Comparison of ENCODE assay signal across 8 cellular contexts in the genomic region with DNA sequence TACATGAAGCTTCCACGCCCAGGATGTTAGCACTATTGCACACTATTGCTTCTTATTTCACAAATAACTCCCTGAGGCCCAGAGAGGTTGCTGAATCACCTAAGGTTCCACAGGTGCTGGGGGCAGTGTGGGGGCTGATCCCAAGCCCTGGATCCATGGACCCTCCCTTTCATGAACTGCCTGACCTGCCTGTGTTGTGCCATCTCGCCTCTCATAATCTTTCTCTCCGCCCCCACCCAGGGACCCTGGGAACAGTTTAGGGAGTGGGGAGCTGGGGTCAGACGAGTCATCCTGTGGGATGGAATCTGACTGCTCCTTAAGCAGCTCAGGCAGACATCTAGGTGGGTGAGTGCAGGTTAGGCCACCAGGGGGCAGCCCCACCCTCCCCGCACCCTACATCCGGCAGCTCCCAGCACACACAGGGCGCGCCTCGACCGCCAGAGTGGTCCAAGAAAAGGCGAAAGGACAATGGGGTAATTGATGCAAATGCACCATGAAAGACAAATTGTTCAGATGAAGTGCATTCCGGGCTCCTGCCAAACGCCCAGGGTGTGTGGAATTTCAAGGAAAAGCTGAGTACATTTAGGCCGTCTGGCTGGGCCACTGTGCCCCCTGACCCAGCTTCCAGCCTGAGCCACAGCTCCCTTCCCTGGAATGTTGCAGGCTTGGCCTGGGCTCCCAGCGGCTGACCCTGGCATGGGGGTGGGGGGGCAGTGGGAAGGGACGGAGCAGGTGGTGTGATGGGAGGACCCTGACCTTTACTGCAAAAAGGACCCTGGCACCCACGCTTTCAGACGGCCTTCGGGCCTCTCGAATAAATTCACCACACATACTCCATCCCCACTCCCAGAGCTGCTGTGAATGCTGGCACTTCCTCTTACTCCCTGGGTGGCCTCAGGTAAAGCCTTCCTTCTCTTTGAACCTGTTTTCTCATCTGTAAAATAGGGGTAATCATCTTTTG. TPM values are rescaled to one million over a fixed set of nuclear protein-coding genes. Genes with fewer than 3 reads are reported as not detected.
DNase-seq lines count a peak whose midpoint lies in the region; ATAC-seq, FAIRE-seq and TF ChIP-seq lines count a peak whose summit lies in the region.

No MANE protein-coding gene starts in this region.

- peaks cover 6 to 31% of the 10 kb centered on the region in 2 donors for H3K27me3 Mint-ChIP-seq in CD8-positive, alpha-beta memory T cell

- H3K4me2 ChIP-seq in GM12878 (ENCODE audit: control insufficient read depth, insufficient read depth) (peak overlapping the region; percentile 49; the same call in 1 of the 2 replicates), smooth muscle cell (peak overlapping the region; percentile 60)

- SMC1A ChIA-PET in GM12878 (lab: Charles Lee; ENCODE audit: uncharacterized antibody, unreplicated experiment) = interaction anchor here (0.6 to 8.5 kb wide), 20 partner anchors 8 to 96 kb away, joined by 3 to 182 read pairs (median 5); a partner anchor contains a TSS

- H3K9ac ChIP-seq in GM12878 (ENCODE audit: control insufficient read depth, insufficient read depth, low read length) = no peak overlapping the region
- H3K9ac ChIP-seq in iPS-20b (ENCODE audit: low read depth, low read length) = no peak overlapping the region
- H3K9ac ChIP-seq in smooth muscle cell (ENCODE audit: low read depth) = no peak overlapping the region

- no peak overlapping the region for H3K27ac ChIP-seq in CD8-positive, alpha-beta memory T cell (ENCODE audit: low read depth, low read length)
- H3K27ac ChIP-seq in GM12878 (ENCODE audit: control insufficient read depth, insufficient read depth) (no peak overlapping the region), iPS-20b (ENCODE audit: low read length) (no peak overlapping the region), smooth muscle cell (ENCODE audit: low read depth) (no peak overlapping the region)

- 11% methylated on average over 20 of the region's 20 CpGs for WGBS in GM12878 (ENCODE audit: insufficient coverage, insufficient replicate concordance, low lambda C conversion rate, missing lambda C conversion rate)
- WGBS in smooth muscle cell (ENCODE audit: low lambda C conversion rate) = 27% methylated on average over 20 of the region's 20 CpGs

- peak; percentile 89 for TF ChIP-seq CTCF in LNCAP (IDR thresholded peaks at IDR 0.05)
- peak; percentile 87 to 95 (median 91) for TF ChIP-seq CTCF in GM12878 (IDR thresholded peaks at IDR 0.05 in 2 of 3, conservative IDR thresholded peaks at IDR 0.05 in 1 of 3; ENCODE audit: control insufficient read depth in 2 of 3, extremely low read depth in 1 of 3, insufficient read depth in 1 of 3, low read depth in 3 of 3, low read length in 3 of 3)
- TF ChIP-seq CTCF in smooth muscle cell (IDR thresholded peaks at IDR 0.05; ENCODE audit: borderline replicate concordance, insufficient read depth, poor library complexity, severe bottlenecking) = peak; percentile 91

- TF ChIP-seq EP300 in GM12878 (IDR thresholded peaks at IDR 0.05; ENCODE audit: borderline replicate concordance in 1 of 2, control insufficient read depth in 1 of 2, low read depth in 2 of 2, low read length in 2 of 2) = no peak

- peaks cover 8% of the 10 kb centered on the region for H3K4me1 ChIP-seq in CD8-positive, alpha-beta memory T cell (ENCODE audit: insufficient read depth, low read length)
- H3K4me1 ChIP-seq in GM12878 (ENCODE audit: control insufficient read depth, insufficient read depth, low read length) (peaks cover 16% of the 10 kb centered on the region), iPS-20b (ENCODE audit: insufficient read depth, low read length) (peaks cover 9% of the 10 kb centered on the region; the same call in 1 of the 2 replicates), smooth muscle cell (ENCODE audit: low read depth) (peaks cover 29% of the 10 kb centered on the region)

- DNase-seq in CD8-positive, alpha-beta memory T cell = peak; percentile 15 to 64 (median 28)
- DNase-seq in T-helper 2 cell (peak in 3 of 5 experiments; percentile 26 to 74 (median 44)), GM12878 (ENCODE audit: low read depth, low spot score) (no peak), smooth muscle cell (lab: John Stamatoyannopoulos, UW; ENCODE audit: unreplicated experiment) (peak; percentile 25), DMS79 treated with DMSO at 0.1 percent for 48 hours (lab: John Stamatoyannopoulos, UW) (no peak)

- no peaks in the 10 kb centered on the region for H3K36me3 ChIP-seq in CD8-positive, alpha-beta memory T cell (ENCODE audit: insufficient read depth, low read length)
- H3K36me3 ChIP-seq in GM12878 (ENCODE audit: control insufficient read depth in 2 of 2, insufficient read depth in 2 of 2, low read length in 1 of 2) = no peaks in the 10 kb centered on the region
- H3K36me3 ChIP-seq in iPS-20b (ENCODE audit: insufficient read depth, low read depth, low read length) = no peaks in the 10 kb centered on the region
- H3K36me3 ChIP-seq in smooth muscle cell (ENCODE audit: low read depth) = no peaks in the 10 kb centered on the region

- no peaks in the 10 kb centered on the region for H3K9me3 ChIP-seq in CD8-positive, alpha-beta memory T cell (ENCODE audit: low read length)
- no peaks in the 10 kb centered on the region; the same call in 2 of the 3 replicates for H3K9me3 ChIP-seq in GM12878 (replicated peaks; ENCODE audit: control insufficient read depth, insufficient read depth, low read length)
- H3K9me3 ChIP-seq in iPS-20b (ENCODE audit: insufficient read depth, low read depth, low read length) = no peaks in the 10 kb centered on the region
- H3K9me3 ChIP-seq in smooth muscle cell (replicated peaks; ENCODE audit: low read depth) = no peaks in the 10 kb centered on the region

- H3K79me2 ChIP-seq in GM12878 (ENCODE audit: control insufficient read depth, insufficient read depth, low read length) (no peaks in the 10 kb centered on the region), smooth muscle cell (ENCODE audit: low read depth) (no peaks in the 10 kb centered on the region)

- RAD21 ChIA-PET in GM12878 (lab: Charles Lee; ENCODE audit: unreplicated experiment) = interaction anchor here (0.8 to 13.7 kb wide), 25 partner anchors 9 to 345 kb away, joined by 3 to 301 read pairs (median 5); a partner anchor contains a TSS

- H3K4me1 Mint-ChIP-seq in CD8-positive, alpha-beta memory T cell = peaks cover 0 to 6% (median 3%) of the 10 kb centered on the region in 3 donors

- intact Hi-C loops in GM12878 (cut with micrococcal nuclease; ENCODE audit: unreplicated experiment) = loop anchor here (1.0 kb wide), 2 partner anchors 34 to 65 kb away; no protein-coding TSS in a partner anchor

- no peaks in the 10 kb centered on the region for H4K20me1 ChIP-seq in GM12878 (ENCODE audit: control insufficient read depth, insufficient read depth)
- H4K20me1 ChIP-seq in smooth muscle cell (ENCODE audit: low read depth) = no peaks in the 10 kb centered on the region

- ATAC-seq in GM21528 (IDR thresholded peaks at IDR 0.05; ENCODE audit: low FRiP score, unreplicated experiment) = peak; percentile 74
- ATAC-seq in GM12878 = peak; percentile 98

- BruUV-seq in GM12878 (replicated peaks; lab: Mats Ljungman, UMichigan) = no TSS peak

- CTCF ChIA-PET in CD8-positive, alpha-beta memory T cell (lab: Charles Lee) = interaction anchor here (0.8 to 5.9 kb wide), 11 partner anchors 9 to 68 kb away, joined by 3 to 31 read pairs (median 7); no protein-coding TSS in a partner anchor
- CTCF ChIA-PET in GM12878 (lab: Yijun Ruan, JAX) = interaction anchor here (0.6 to 16.5 kb wide), 32 partner anchors 7 to 359 kb away, joined by 3 to 455 read pairs (median 5); a partner anchor contains a TSS

- H3F3A ChIP-seq in smooth muscle cell (ENCODE audit: low read depth) = no peaks in the 10 kb centered on the region

- no peak overlapping the region for H3K4me3 Mint-ChIP-seq in CD8-positive, alpha-beta memory T cell

- peak; percentile 77 for TF ChIP-seq RAD21 in GM12878 (IDR thresholded peaks at IDR 0.05; ENCODE audit: insufficient read depth, low read depth, low read length)

- no peak overlapping the region for H3K27ac Mint-ChIP-seq in CD8-positive, alpha-beta memory T cell

- in situ Hi-C loops in GM12878 (cut with MboI) = loop anchor here (5.0 kb wide), 1 partner anchor 64 kb away; no protein-coding TSS in a partner anchor

- H3K4me3 ChIP-seq in CD8-positive, alpha-beta memory T cell (ENCODE audit: low read length) = no peak overlapping the region
- H3K4me3 ChIP-seq in GM12878 (no peak overlapping the region), iPS-20b (ENCODE audit: low read length) (peak overlapping the region; percentile 47; the same call in 1 of the 2 replicates), smooth muscle cell (no peak overlapping the region)

- peak overlapping the region; percentile 70 for H2AFZ ChIP-seq in GM12878 (ENCODE audit: control insufficient read depth, low read depth, low read length)
- no peak overlapping the region for H2AFZ ChIP-seq in smooth muscle cell (ENCODE audit: low read depth)

- no peak for FAIRE-seq in GM12878 (lab: Jason Lieb, UNC)

- no peaks in the 10 kb centered on the region for H3K27me3 ChIP-seq in CD8-positive, alpha-beta memory T cell (ENCODE audit: insufficient read depth, low read length, poor library complexity, severe bottlenecking)
- H3K27me3 ChIP-seq in GM12878 (replicated peaks in 1 of 2; ENCODE audit: control insufficient read depth in 2 of 2, insufficient read depth in 2 of 2, low read length in 1 of 2) = no peaks in the 10 kb centered on the region
- H3K27me3 ChIP-seq in iPS-20b (ENCODE audit: insufficient read depth, low read length) = no peaks in the 10 kb centered on the region
- H3K27me3 ChIP-seq in smooth muscle cell (ENCODE audit: low read depth) = no peaks in the 10 kb centered on the region

- TF ChIP-seq POLR2A in GM12878 (IDR thresholded peaks at IDR 0.05; ENCODE audit: low read depth, low read length) = no peak

- no peaks in the 10 kb centered on the region for H3K36me3 Mint-ChIP-seq in CD8-positive, alpha-beta memory T cell

- H3K9me3 Mint-ChIP-seq in CD8-positive, alpha-beta memory T cell = peaks cover 0 to 2% (median 0%) of the 10 kb centered on the region in 5 donors

- POLR2A ChIA-PET in CD8-positive, alpha-beta memory T cell (lab: Charles Lee) = no interaction called here
- POLR2A ChIA-PET in GM12878 (lab: Charles Lee) = interaction anchor here (0.6 to 8.2 kb wide), 9 partner anchors 8 to 69 kb away, joined by 3 to 59 read pairs (median 5); a partner anchor contains a TSS

RNA-seq across cellular contexts. Expression of a gene that starts 20.8 kb away (rescaled TPM):
- 10 to 100 TPM; 18.6 to 22.7 TPM for total RNA-seq in CD8-positive, alpha-beta memory T cell
- polyA plus RNA-seq in CD8-positive, alpha-beta memory T cell = 1.0 TPM
- 11.9 and 17.4 TPM in 2 replicates for total RNA-seq in GM12878 (2013; cell fraction: nucleolus; rRNA removed)
- total RNA-seq in GM12878 (2014; rRNA removed) (22.4 and 26.0 TPM in 2 replicates), GM12878 (2014; rRNA removed; fragmentation: Illumina TruSeq; extraction: Trizol) (6.4 and 7.7 TPM in 2 replicates), GM12878 (2021) (33.7 and 35.5 TPM in 2 replicates), smooth muscle cell (87.8 and 130 TPM in 2 replicates)
- 4.3 TPM for polyA plus RNA-seq in GM12878 (2011; ENCODE audit: low read depth)
- polyA plus RNA-seq in GM12878 (2011; rRNA removed) (8.9 and 17.5 TPM in 2 replicates), GM12878 (2014; fragmentation: Illumina TruSeq; extraction: Trizol) (2.5 and 5.5 TPM in 2 replicates), GM12878 (2014; fragmentation: Nextera tagmentation; extraction: Ambion mirVana) (1 to 10 TPM in 1 of 2 experiments, under 1 TPM in 1; 0.60 to 2.0 TPM), GM12878 (2014; rRNA removed) (27.9 and 38.4 TPM in 2 replicates), GM12878 (2016; fragmentation: Nextera tagmentation; extraction: Ambion mirVana) (10 to 100 TPM; 47.5 to 57.4 TPM), smooth muscle cell (340 and 343 TPM in 2 replicates)
- 17.5 and 43.7 TPM in 2 replicates for polyA plus RNA-seq in GM12878 (2011; cell fraction: cytosol; rRNA removed)
- 23.0 and 26.3 TPM in 2 replicates for polyA plus RNA-seq in GM12878 (2011; cell fraction: nucleus; rRNA removed)
- 12.6 and 18.7 TPM in 2 replicates for polyA plus RNA-seq in GM12878 (2012)
- polyA minus RNA-seq in GM12878 (2011; rRNA and poly(A)+ RNA removed) = 7.2 and 17.9 TPM in 2 replicates
- polyA minus RNA-seq in GM12878 (2011; cell fraction: cytosol; rRNA and poly(A)+ RNA removed) = 10.9 and 11.1 TPM in 2 replicates
- polyA minus RNA-seq in GM12878 (2011; cell fraction: nucleus; rRNA and poly(A)+ RNA removed) = 10.3 and 19.7 TPM in 2 replicates

RNA-seq across cellular contexts. Expression of a gene that starts 26.7 kb away (rescaled TPM):
- not detected for total RNA-seq in CD8-positive, alpha-beta memory T cell
- polyA plus RNA-seq in CD8-positive, alpha-beta memory T cell = not detected
- total RNA-seq in GM12878 (2013; cell fraction: nucleolus; rRNA removed) = 0.94 and 0.98 TPM in 2 replicates
- total RNA-seq in GM12878 (2014; rRNA removed) (under 0.01 TPM in 1 of 2 replicates, not detected in the other), GM12878 (2014; rRNA removed; fragmentation: Illumina TruSeq; extraction: Trizol) (0.14 TPM in 1 of 2 replicates, not detected in the other), GM12878 (2021) (not detected in 2 replicates), smooth muscle cell (1.7 and 1.9 TPM in 2 replicates)
- not detected for polyA plus RNA-seq in GM12878 (2011; ENCODE audit: low read depth)
- polyA plus RNA-seq in GM12878 (2011; rRNA removed) (0.41 and 0.50 TPM in 2 replicates), GM12878 (2014; fragmentation: Illumina TruSeq; extraction: Trizol) (not detected in 2 replicates), GM12878 (2014; fragmentation: Nextera tagmentation; extraction: Ambion mirVana) (under 1 TPM in 1 of 2 experiments, not detected in 1; 0.04 TPM), GM12878 (2014; rRNA removed) (0.39 TPM in 1 of 2 replicates, not detected in the other), GM12878 (2016; fragmentation: Nextera tagmentation; extraction: Ambion mirVana) (1 to 10 TPM in 1 of 2 experiments, under 1 TPM in 1; 0.20 to 1.0 TPM), smooth muscle cell (8.0 and 13.8 TPM in 2 replicates)
- polyA plus RNA-seq in GM12878 (2011; cell fraction: cytosol; rRNA removed) = 0.60 and 0.87 TPM in 2 replicates
- polyA plus RNA-seq in GM12878 (2011; cell fraction: nucleus; rRNA removed) = 0.48 and 1.0 TPM in 2 replicates
- 0.45 TPM in 1 of 2 replicates, not detected in the other for polyA plus RNA-seq in GM12878 (2012)
- 0.44 and 0.67 TPM in 2 replicates for polyA minus RNA-seq in GM12878 (2011; rRNA and poly(A)+ RNA removed)
- polyA minus RNA-seq in GM12878 (2011; cell fraction: cytosol; rRNA and poly(A)+ RNA removed) = 0.13 TPM in 1 of 2 replicates, not detected in the other
- 0.60 and 0.67 TPM in 2 replicates for polyA minus RNA-seq in GM12878 (2011; cell fraction: nucleus; rRNA and poly(A)+ RNA removed)

RNA-seq across cellular contexts. Expression of a gene that starts 49.1 kb away (rescaled TPM):
- not detected for total RNA-seq in CD8-positive, alpha-beta memory T cell
- not detected for polyA plus RNA-seq in CD8-positive, alpha-beta memory T cell
- 0.40 and 0.91 TPM in 2 replicates for total RNA-seq in GM12878 (2013; cell fraction: nucleolus; rRNA removed)
- total RNA-seq in GM12878 (2014; rRNA removed) = 0.22 and 0.40 TPM in 2 replicates
- total RNA-seq in GM12878 (2014; rRNA removed; fragmentation: Illumina TruSeq; extraction: Trizol) = 0.18 and 0.40 TPM in 2 replicates
- 0.26 and 0.53 TPM in 2 replicates for total RNA-seq in GM12878 (2021)
- 0.33 TPM for polyA plus RNA-seq in GM12878 (2011; ENCODE audit: low read depth)
- polyA plus RNA-seq in GM12878 (2011; rRNA removed) = 0.05 TPM in 1 of 2 replicates, not detected in the other
- polyA plus RNA-seq in GM12878 (2011; cell fraction: cytosol; rRNA removed) = 0.09 TPM in 1 of 2 replicates, not detected in the other
- 0.07 TPM in 1 of 2 replicates, not detected in the other for polyA plus RNA-seq in GM12878 (2011; cell fraction: nucleus; rRNA removed)
- polyA plus RNA-seq in GM12878 (2012) = 0.31 and 0.77 TPM in 2 replicates
- 0.11 and 0.48 TPM in 2 replicates for polyA plus RNA-seq in GM12878 (2014; fragmentation: Illumina TruSeq; extraction: Trizol)
- polyA plus RNA-seq in GM12878 (2014; fragmentation: Nextera tagmentation; extraction: Ambion mirVana) = not detected
- 0.32 and 0.80 TPM in 2 replicates for polyA plus RNA-seq in GM12878 (2014; rRNA removed)
- under 1 TPM in 1 of 2 experiments, not detected in 1; 0.16 TPM for polyA plus RNA-seq in GM12878 (2016; fragmentation: Nextera tagmentation; extraction: Ambion mirVana)
- polyA minus RNA-seq in GM12878 (2011; rRNA and poly(A)+ RNA removed) = not detected in 2 replicates
- polyA minus RNA-seq in GM12878 (2011; cell fraction: cytosol; rRNA and poly(A)+ RNA removed) = not detected in 2 replicates
- polyA minus RNA-seq in GM12878 (2011; cell fraction: nucleus; rRNA and poly(A)+ RNA removed) = not detected in 2 replicates
- total RNA-seq in smooth muscle cell = 8.8 and 17.6 TPM in 2 replicates
- polyA plus RNA-seq in smooth muscle cell = 6.9 and 15.1 TPM in 2 replicates

RNA-seq across cellular contexts. Expression of a gene that starts 58.7 kb away (rescaled TPM):
- total RNA-seq in CD8-positive, alpha-beta memory T cell = 10 to 100 TPM; 66.9 to 67.6 TPM
- polyA plus RNA-seq in CD8-positive, alpha-beta memory T cell = 65.0 TPM
- 25.4 and 32.7 TPM in 2 replicates for total RNA-seq in GM12878 (2013; cell fraction: nucleolus; rRNA removed)
- 80.1 and 80.4 TPM in 2 replicates for total RNA-seq in GM12878 (2014; rRNA removed)
- 61.2 and 63.3 TPM in 2 replicates for total RNA-seq in GM12878 (2014; rRNA removed; fragmentation: Illumina TruSeq; extraction: Trizol)
- total RNA-seq in GM12878 (2021) = 67.9 and 79.8 TPM in 2 replicates
- polyA plus RNA-seq in GM12878 (2011; ENCODE audit: low read depth) = 25.1 TPM
- polyA plus RNA-seq in GM12878 (2011; rRNA removed) = 50.2 and 81.0 TPM in 2 replicates
- polyA plus RNA-seq in GM12878 (2011; cell fraction: cytosol; rRNA removed) = 102 and 110 TPM in 2 replicates
- 68.4 and 89.9 TPM in 2 replicates for polyA plus RNA-seq in GM12878 (2011; cell fraction: nucleus; rRNA removed)
- polyA plus RNA-seq in GM12878 (2012) = 32.9 and 33.6 TPM in 2 replicates
- 59.5 and 88.3 TPM in 2 replicates for polyA plus RNA-seq in GM12878 (2014; fragmentation: Illumina TruSeq; extraction: Trizol)
- polyA plus RNA-seq in GM12878 (2014; fragmentation: Nextera tagmentation; extraction: Ambion mirVana) = 10 to 100 TPM; 23.4 to 24.3 TPM
- 80.8 and 93.4 TPM in 2 replicates for polyA plus RNA-seq in GM12878 (2014; rRNA removed)
- polyA plus RNA-seq in GM12878 (2016; fragmentation: Nextera tagmentation; extraction: Ambion mirVana) = 10 to 100 TPM; 94.4 to 99.2 TPM
- 56.0 and 75.4 TPM in 2 replicates for polyA minus RNA-seq in GM12878 (2011; rRNA and poly(A)+ RNA removed)
- 21.2 and 22.8 TPM in 2 replicates for polyA minus RNA-seq in GM12878 (2011; cell fraction: cytosol; rRNA and poly(A)+ RNA removed)
- 14.0 and 23.8 TPM in 2 replicates for polyA minus RNA-seq in GM12878 (2011; cell fraction: nucleus; rRNA and poly(A)+ RNA removed)
- 317 and 345 TPM in 2 replicates for total RNA-seq in smooth muscle cell
- 202 and 215 TPM in 2 replicates for polyA plus RNA-seq in smooth muscle cell

Comparison
In these comparisons a context has a peak if more than half of its experiments do, and no peak if none do; other contexts are left out.
1. DNase-seq: peak in CD8-positive, alpha-beta memory T cell (5 of 5), T-helper 2 cell (3 of 5) and smooth muscle cell (single experiment); none in GM12878 (single experiment) and DMS79 treated with DMSO at 0.1 percent for 48 hours (single experiment).
2. Peak in every context shown above with its lines, with median percentiles within 50 percentile points of each other: CTCF ChIP-seq.